ENCODE assay signal across 1 cellular context in the genomic region with DNA sequence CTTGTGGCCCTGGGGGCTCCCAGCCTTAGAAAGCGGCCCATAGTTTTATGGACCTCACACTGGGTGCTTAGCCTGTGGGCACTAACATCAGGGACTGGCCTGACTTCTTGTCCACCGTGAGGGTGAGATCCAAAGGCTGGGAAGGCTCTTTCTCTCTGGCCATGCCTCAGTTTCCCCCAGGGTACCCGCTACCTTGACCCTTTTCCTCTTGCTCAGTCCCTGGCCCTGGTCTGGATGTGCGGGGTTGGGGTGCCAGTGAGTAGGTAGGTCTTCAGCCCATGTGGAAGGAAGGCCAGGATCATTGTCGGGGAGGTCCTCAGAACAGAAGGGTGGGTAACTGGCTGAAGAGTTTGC.
TF ChIP-seq lines count a peak whose summit lies in the region.

No MANE protein-coding gene starts in this region.

TF ChIP-seq in HepG2, 621 proteins besides CTCF, POLR2A, EP300 and RAD21:
- TF ChIP-seq, protein P1, sequence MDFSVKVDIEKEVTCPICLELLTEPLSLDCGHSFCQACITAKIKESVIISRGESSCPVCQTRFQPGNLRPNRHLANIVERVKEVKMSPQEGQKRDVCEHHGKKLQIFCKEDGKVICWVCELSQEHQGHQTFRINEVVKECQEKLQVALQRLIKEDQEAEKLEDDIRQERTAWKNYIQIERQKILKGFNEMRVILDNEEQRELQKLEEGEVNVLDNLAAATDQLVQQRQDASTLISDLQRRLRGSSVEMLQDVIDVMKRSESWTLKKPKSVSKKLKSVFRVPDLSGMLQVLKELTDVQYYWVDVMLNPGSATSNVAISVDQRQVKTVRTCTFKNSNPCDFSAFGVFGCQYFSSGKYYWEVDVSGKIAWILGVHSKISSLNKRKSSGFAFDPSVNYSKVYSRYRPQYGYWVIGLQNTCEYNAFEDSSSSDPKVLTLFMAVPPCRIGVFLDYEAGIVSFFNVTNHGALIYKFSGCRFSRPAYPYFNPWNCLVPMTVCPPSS (IDR thresholded peaks at IDR 0.05) = no peak
- TF ChIP-seq ELF4 (CRISPR knock-in tag; IDR thresholded peaks at IDR 0.05; ENCODE audit: borderline replicate concordance) = no peak
- no peak for TF ChIP-seq ZNF670 (CRISPR knock-in tag; IDR thresholded peaks at IDR 0.05; ENCODE audit: borderline replicate concordance)
- TF ChIP-seq, protein P2, sequence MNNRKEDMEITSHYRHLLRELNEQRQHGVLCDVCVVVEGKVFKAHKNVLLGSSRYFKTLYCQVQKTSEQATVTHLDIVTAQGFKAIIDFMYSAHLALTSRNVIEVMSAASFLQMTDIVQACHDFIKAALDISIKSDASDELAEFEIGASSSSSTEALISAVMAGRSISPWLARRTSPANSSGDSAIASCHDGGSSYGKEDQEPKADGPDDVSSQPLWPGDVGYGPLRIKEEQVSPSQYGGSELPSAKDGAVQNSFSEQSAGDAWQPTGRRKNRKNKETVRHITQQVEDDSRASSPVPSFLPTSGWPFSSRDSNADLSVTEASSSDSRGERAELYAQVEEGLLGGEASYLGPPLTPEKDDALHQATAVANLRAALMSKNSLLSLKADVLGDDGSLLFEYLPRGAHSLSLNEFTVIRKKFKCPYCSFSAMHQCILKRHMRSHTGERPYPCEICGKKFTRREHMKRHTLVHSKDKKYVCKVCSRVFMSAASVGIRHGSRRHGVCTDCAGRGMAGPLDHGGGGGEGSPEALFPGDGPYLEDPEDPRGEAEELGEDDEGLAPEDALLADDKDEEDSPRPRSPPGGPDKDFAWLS (CRISPR knock-in tag; IDR thresholded peaks at IDR 0.05; ENCODE audit: borderline replicate concordance) = 0 out of 2 replicates have a peak, but pooled peaks have one; percentile 33
- TF ChIP-seq ZNF782 (CRISPR knock-in tag; IDR thresholded peaks at IDR 0.05; ENCODE audit: borderline replicate concordance) = peak; percentile 0; the same call in 1 of the 2 replicates
- TF ChIP-seq SALL1 (CRISPR knock-in tag; IDR thresholded peaks at IDR 0.05) = 0 out of 2 replicates have a peak, but pooled peaks have one; percentile 39
- no peak for TF ChIP-seq CEBPB (IDR thresholded peaks at IDR 0.05; ENCODE audit: borderline replicate concordance, low read depth, low read length)
- 0 out of 2 replicates have a peak, but pooled peaks have one; percentile 2 for TF ChIP-seq ZFY (CRISPR knock-in tag; IDR thresholded peaks at IDR 0.05)
- no peak for TF ChIP-seq ZSCAN20 (CRISPR knock-in tag; IDR thresholded peaks at IDR 0.05; ENCODE audit: borderline replicate concordance)
- TF ChIP-seq, protein P3, sequence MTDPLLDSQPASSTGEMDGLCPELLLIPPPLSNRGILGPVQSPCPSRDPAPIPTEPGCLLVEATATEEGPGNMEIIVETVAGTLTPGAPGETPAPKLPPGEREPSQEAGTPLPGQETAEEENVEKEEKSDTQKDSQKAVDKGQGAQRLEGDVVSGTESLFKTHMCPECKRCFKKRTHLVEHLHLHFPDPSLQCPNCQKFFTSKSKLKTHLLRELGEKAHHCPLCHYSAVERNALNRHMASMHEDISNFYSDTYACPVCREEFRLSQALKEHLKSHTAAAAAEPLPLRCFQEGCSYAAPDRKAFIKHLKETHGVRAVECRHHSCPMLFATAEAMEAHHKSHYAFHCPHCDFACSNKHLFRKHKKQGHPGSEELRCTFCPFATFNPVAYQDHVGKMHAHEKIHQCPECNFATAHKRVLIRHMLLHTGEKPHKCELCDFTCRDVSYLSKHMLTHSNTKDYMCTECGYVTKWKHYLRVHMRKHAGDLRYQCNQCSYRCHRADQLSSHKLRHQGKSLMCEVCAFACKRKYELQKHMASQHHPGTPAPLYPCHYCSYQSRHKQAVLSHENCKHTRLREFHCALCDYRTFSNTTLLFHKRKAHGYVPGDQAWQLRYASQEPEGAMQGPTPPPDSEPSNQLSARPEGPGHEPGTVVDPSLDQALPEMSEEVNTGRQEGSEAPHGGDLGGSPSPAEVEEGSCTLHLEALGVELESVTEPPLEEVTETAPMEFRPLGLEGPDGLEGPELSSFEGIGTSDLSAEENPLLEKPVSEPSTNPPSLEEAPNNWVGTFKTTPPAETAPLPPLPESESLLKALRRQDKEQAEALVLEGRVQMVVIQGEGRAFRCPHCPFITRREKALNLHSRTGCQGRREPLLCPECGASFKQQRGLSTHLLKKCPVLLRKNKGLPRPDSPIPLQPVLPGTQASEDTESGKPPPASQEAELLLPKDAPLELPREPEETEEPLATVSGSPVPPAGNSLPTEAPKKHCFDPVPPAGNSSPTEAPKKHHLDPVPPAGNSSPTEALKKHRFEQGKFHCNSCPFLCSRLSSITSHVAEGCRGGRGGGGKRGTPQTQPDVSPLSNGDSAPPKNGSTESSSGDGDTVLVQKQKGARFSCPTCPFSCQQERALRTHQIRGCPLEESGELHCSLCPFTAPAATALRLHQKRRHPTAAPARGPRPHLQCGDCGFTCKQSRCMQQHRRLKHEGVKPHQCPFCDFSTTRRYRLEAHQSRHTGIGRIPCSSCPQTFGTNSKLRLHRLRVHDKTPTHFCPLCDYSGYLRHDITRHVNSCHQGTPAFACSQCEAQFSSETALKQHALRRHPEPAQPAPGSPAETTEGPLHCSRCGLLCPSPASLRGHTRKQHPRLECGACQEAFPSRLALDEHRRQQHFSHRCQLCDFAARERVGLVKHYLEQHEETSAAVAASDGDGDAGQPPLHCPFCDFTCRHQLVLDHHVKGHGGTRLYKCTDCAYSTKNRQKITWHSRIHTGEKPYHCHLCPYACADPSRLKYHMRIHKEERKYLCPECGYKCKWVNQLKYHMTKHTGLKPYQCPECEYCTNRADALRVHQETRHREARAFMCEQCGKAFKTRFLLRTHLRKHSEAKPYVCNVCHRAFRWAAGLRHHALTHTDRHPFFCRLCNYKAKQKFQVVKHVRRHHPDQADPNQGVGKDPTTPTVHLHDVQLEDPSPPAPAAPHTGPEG (CRISPR knock-in tag; IDR thresholded peaks at IDR 0.05) = peak; percentile 15; the same call in 1 of the 2 replicates
- 0 out of 2 replicates have a peak, but pooled peaks have one; percentile 13 for TF ChIP-seq KMT2B (CRISPR knock-in tag; IDR thresholded peaks at IDR 0.05)
- no peak for TF ChIP-seq ZBTB8A (CRISPR knock-in tag; IDR thresholded peaks at IDR 0.05; ENCODE audit: borderline replicate concordance, low read depth)
- no peak for TF ChIP-seq ZNF251 (CRISPR knock-in tag; IDR thresholded peaks at IDR 0.05)
- TF ChIP-seq, protein P4, sequence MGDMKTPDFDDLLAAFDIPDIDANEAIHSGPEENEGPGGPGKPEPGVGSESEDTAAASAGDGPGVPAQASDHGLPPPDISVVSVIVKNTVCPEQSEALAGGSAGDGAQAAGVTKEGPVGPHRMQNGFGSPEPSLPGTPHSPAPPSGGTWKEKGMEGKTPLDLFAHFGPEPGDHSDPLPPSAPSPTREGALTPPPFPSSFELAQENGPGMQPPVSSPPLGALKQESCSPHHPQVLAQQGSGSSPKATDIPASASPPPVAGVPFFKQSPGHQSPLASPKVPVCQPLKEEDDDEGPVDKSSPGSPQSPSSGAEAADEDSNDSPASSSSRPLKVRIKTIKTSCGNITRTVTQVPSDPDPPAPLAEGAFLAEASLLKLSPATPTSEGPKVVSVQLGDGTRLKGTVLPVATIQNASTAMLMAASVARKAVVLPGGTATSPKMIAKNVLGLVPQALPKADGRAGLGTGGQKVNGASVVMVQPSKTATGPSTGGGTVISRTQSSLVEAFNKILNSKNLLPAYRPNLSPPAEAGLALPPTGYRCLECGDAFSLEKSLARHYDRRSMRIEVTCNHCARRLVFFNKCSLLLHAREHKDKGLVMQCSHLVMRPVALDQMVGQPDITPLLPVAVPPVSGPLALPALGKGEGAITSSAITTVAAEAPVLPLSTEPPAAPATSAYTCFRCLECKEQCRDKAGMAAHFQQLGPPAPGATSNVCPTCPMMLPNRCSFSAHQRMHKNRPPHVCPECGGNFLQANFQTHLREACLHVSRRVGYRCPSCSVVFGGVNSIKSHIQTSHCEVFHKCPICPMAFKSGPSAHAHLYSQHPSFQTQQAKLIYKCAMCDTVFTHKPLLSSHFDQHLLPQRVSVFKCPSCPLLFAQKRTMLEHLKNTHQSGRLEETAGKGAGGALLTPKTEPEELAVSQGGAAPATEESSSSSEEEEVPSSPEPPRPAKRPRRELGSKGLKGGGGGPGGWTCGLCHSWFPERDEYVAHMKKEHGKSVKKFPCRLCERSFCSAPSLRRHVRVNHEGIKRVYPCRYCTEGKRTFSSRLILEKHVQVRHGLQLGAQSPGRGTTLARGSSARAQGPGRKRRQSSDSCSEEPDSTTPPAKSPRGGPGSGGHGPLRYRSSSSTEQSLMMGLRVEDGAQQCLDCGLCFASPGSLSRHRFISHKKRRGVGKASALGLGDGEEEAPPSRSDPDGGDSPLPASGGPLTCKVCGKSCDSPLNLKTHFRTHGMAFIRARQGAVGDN (CRISPR knock-in tag; IDR thresholded peaks at IDR 0.05) = peak; percentile 14; the same call in 1 of the 2 replicates
- no peak for TF ChIP-seq YEATS4 (CRISPR knock-in tag; IDR thresholded peaks at IDR 0.05; ENCODE audit: borderline replicate concordance)
- TF ChIP-seq ZNF101 (CRISPR knock-in tag; IDR thresholded peaks at IDR 0.05; ENCODE audit: borderline replicate concordance, low read depth) = no peak
- TF ChIP-seq CCAR2 (optimal IDR thresholded peaks at IDR 0.05; ENCODE audit: low read depth, low read length) = no peak
- TF ChIP-seq, protein P5, sequence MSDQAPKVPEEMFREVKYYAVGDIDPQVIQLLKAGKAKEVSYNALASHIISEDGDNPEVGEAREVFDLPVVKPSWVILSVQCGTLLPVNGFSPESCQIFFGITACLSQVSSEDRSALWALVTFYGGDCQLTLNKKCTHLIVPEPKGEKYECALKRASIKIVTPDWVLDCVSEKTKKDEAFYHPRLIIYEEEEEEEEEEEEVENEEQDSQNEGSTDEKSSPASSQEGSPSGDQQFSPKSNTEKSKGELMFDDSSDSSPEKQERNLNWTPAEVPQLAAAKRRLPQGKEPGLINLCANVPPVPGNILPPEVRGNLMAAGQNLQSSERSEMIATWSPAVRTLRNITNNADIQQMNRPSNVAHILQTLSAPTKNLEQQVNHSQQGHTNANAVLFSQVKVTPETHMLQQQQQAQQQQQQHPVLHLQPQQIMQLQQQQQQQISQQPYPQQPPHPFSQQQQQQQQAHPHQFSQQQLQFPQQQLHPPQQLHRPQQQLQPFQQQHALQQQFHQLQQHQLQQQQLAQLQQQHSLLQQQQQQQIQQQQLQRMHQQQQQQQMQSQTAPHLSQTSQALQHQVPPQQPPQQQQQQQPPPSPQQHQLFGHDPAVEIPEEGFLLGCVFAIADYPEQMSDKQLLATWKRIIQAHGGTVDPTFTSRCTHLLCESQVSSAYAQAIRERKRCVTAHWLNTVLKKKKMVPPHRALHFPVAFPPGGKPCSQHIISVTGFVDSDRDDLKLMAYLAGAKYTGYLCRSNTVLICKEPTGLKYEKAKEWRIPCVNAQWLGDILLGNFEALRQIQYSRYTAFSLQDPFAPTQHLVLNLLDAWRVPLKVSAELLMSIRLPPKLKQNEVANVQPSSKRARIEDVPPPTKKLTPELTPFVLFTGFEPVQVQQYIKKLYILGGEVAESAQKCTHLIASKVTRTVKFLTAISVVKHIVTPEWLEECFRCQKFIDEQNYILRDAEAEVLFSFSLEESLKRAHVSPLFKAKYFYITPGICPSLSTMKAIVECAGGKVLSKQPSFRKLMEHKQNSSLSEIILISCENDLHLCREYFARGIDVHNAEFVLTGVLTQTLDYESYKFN (CRISPR knock-in tag; conservative IDR thresholded peaks at IDR 0.05) = 0 out of 2 replicates have a peak, but pooled peaks have one; percentile 12
- no peak for TF ChIP-seq ZNF441 (CRISPR knock-in tag; IDR thresholded peaks at IDR 0.05; ENCODE audit: borderline replicate concordance)
- no peak for TF ChIP-seq GATAD2A (CRISPR knock-in tag; IDR thresholded peaks at IDR 0.05)
- TF ChIP-seq, protein P6, sequence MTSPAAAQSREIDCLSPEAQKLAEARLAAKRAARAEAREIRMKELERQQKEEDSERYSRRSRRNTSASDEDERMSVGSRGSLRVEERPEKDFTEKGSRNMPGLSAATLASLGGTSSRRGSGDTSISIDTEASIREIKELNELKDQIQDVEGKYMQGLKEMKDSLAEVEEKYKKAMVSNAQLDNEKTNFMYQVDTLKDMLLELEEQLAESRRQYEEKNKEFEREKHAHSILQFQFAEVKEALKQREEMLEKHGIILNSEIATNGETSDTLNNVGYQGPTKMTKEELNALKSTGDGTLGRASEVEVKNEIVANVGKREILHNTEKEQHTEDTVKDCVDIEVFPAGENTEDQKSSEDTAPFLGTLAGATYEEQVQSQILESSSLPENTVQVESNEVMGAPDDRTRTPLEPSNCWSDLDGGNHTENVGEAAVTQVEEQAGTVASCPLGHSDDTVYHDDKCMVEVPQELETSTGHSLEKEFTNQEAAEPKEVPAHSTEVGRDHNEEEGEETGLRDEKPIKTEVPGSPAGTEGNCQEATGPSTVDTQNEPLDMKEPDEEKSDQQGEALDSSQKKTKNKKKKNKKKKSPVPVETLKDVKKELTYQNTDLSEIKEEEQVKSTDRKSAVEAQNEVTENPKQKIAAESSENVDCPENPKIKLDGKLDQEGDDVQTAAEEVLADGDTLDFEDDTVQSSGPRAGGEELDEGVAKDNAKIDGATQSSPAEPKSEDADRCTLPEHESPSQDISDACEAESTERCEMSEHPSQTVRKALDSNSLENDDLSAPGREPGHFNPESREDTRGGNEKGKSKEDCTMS (CRISPR knock-in tag; conservative IDR thresholded peaks at IDR 0.05) = no peak
- 0 out of 2 replicates have a peak, but pooled peaks have one; percentile 13 for TF ChIP-seq TBX2 (CRISPR knock-in tag; IDR thresholded peaks at IDR 0.05; ENCODE audit: borderline replicate concordance)
